In the genomic region with DNA sequence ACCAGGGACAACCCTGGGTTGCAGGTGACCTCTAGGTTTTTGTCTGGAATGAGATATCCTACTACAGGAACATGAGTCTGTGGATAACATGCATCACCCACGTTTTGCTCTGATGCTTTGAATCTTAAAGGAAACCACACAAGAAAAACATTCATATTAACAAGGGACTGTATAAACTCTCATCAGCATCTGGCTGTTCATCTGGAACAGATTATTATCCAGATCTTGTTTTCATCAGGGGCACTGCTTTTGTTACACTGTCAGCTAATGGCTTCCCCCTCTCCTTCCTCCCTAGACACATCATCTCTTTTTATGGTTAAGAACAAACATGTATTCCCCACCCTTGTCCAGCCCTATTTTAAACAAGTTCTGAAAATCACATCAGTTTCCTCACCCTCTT, we compare ENCODE assay signal across 34 cellular contexts.
"Had no signal": no experiment of that assay in that cellular context is flagged by ENCODE, and none has a peak within 500 bp of the region (broad histone marks: within the 10 kb centered on the region; RNA-seq: fewer than 3 reads in every experiment).

No MANE protein-coding gene starts in this region.

- DNase-seq: activated B cell treated with CpG ODN at 0.5 μM for 24 hours; activated CD4-positive, alpha-beta memory T cell treated with anti-CD3 and anti-CD28 coated beads for 36 hours; activated CD4-positive, alpha-beta T cell treated with anti-CD3 and anti-CD28 coated beads for 4 hours; activated CD4-positive, alpha-beta T cell treated with anti-CD3 and anti-CD28 coated beads, Interleukin-2, amount 10 ng/mL, durations not matched to agents 24 days and 14 days; activated CD4-positive, alpha-beta T cell treated with anti-CD3 and anti-CD28 coated beads, Interleukin-2, amount 50 U/mL, for 1 hour; activated CD4-positive, alpha-beta T cell treated with anti-CD3 and anti-CD28 coated beads, Interleukin-2, amount 50 U/mL, for 4 hours; activated CD4-positive, CD25-positive, alpha-beta regulatory T cell treated with anti-CD3 and anti-CD28 coated beads, Interleukin-2, amount 50 U/mL, for 72 hours; activated CD8-positive, alpha-beta memory T cell treated with anti-CD3 and anti-CD28 coated beads, Interleukin-2, amount 50 U/mL, for 4 hours; activated CD8-positive, alpha-beta T cell treated with anti-CD3 and anti-CD28 coated beads for 36 hours; activated effector memory CD4-positive, alpha-beta T cell treated with anti-CD3 and anti-CD28 coated beads, Interleukin-2, amount 50 U/mL, for 16 hours; activated gamma-delta T cell treated with Interleukin-2 at 50 U/mL for 16 hours; activated naive CD4-positive, alpha-beta T cell; activated naive CD4-positive, alpha-beta T cell treated with anti-CD3 and anti-CD28 coated beads for 36 hours; activated naive CD4-positive, alpha-beta T cell treated with anti-CD3 and anti-CD28 coated beads, Interleukin-2, amount 50 U/mL, for 16 hours; activated naive CD8-positive, alpha-beta T cell treated with anti-CD3 and anti-CD28 coated beads for 36 hours; activated T-cell treated with anti-CD3 and anti-CD28 coated beads for 4 hours; activated T-cell treated with anti-CD3 and anti-CD28 coated beads, Interleukin-2, amount 50 U/mL, for 1 hour; activated T-cell treated with anti-CD3 and anti-CD28 coated beads, Interleukin-2, amount 50 U/mL, for 4 hours; activated T-cell treated with anti-CD3 and anti-CD28 coated beads, Interleukin-2, amount 50 U/mL, for 72 hours; adrenal gland; amniotic stem cell; aorta; caudate nucleus; cerebellar nuclear complex; T-helper 1 cell; T-helper 2 cell; T-helper 9 cell had no signal

- FAIRE-seq: astrocyte, bronchial epithelial cell, TTC549 had no signal

- H3K9me3 ChIP-seq: adrenal gland had no signal

- H3K36me3 ChIP-seq: adrenal gland, cardiac muscle cell had no signal

- H3K4me1 ChIP-seq: adrenal gland had no signal

- H3K4me3 ChIP-seq: adrenal gland, cardiac muscle cell had no signal

- ATAC-seq: activated CD8-positive, alpha-beta T cell treated with anti-CD3 and anti-CD28 coated beads for 36 hours; activated naive CD4-positive, alpha-beta T cell treated with anti-CD3 and anti-CD28 coated beads, Interleukin-2, amount 50 U/mL, for 72 hours; activated T-cell treated with anti-CD3 and anti-CD28 coated beads, Interleukin-2, amount 50 U/mL, for 4 hours; activated T-cell treated with anti-CD3 and anti-CD28 coated beads, Interleukin-2, amount 50 U/mL, for 72 hours; activated T-helper 17 cell treated with anti-CD3 and anti-CD28 coated beads, Interleukin-2, amount 50 U/mL, for 72 hours had no signal

- H3K27ac ChIP-seq: adrenal gland, cardiac muscle cell, VCaP had no signal

- H3K27me3 ChIP-seq: adrenal gland, cardiac muscle cell had no signal
